ENCODE assay signal across 26 cellular contexts in the genomic region with DNA sequence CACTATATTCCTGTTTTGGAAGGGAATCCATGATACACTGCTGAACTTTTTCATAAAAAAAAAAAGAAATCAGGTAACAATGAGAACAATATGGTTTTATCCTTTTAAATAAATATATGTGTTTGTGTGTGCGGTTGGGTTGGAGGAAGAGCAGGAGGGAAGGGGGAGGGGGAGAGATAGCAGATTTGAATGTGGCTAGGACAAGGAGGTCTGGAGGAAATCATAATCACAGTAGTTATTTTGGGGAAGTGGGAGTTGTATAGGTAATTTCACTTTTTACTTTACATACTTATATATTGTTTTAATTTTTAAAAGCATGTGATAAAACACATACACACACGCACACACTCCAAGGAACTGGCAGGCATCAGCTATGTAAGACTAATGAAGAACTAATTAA.
"Had no signal": no experiment of that assay in that cellular context is flagged by ENCODE, and none has a peak within 500 bp of the region (broad histone marks: within the 10 kb centered on the region; RNA-seq: fewer than 3 reads in every experiment).

No MANE protein-coding gene starts in this region.

- H3K4me3 Mint-ChIP-seq: mesothelial cell of epicardium; naive thymus-derived CD8-positive, alpha-beta T cell; nephron progenitor cell; stimulated activated effector memory CD8-positive, alpha-beta T cell treated with anti-CD3 and anti-CD28 coated beads, Interleukin-12 subunit alpha, Interleukin-12 subunit beta, amount 100 ng/mL, for 72 hours had no signal

- H3K4me3 ChIP-seq: coronary artery, esophagus squamous epithelium, lung, mucosa of descending colon, psoas muscle, sigmoid colon, stomach, thyroid gland, vagina had no signal

- ATAC-seq: left lobe of liver; mucosa of descending colon; naive thymus-derived CD8-positive, alpha-beta T cell; psoas muscle; right cardiac atrium; stimulated activated effector memory CD8-positive, alpha-beta T cell treated with anti-CD3 and anti-CD28 coated beads, Interleukin-12 subunit alpha, Interleukin-12 subunit beta, amount 100 ng/mL, for 72 hours had no signal

- H3K27ac Mint-ChIP-seq: mesothelial cell of epicardium; naive thymus-derived CD8-positive, alpha-beta T cell; nephron progenitor cell; stimulated activated effector memory CD8-positive, alpha-beta T cell treated with anti-CD3 and anti-CD28 coated beads, Interleukin-12 subunit alpha, Interleukin-12 subunit beta, amount 100 ng/mL, for 72 hours had no signal

- FAIRE-seq: keratinocyte had no signal

- H3K4me1 Mint-ChIP-seq: mesothelial cell of epicardium, nephron progenitor cell had no signal

- H3K27me3 ChIP-seq: esophagus squamous epithelium, sigmoid colon, vagina had no signal

- H3K27ac ChIP-seq: coronary artery, esophagus squamous epithelium, psoas muscle, sigmoid colon, stomach, thyroid gland, vagina had no signal

- H3K4me1 ChIP-seq: esophagus squamous epithelium, psoas muscle, sigmoid colon, stomach, thyroid gland, vagina had no signal

- H3K9me3 Mint-ChIP-seq: mesothelial cell of epicardium; naive thymus-derived CD8-positive, alpha-beta T cell; nephron progenitor cell; stimulated activated effector memory CD8-positive, alpha-beta T cell treated with anti-CD3 and anti-CD28 coated beads, Interleukin-12 subunit alpha, Interleukin-12 subunit beta, amount 100 ng/mL, for 72 hours had no signal

- DNase-seq: dermis blood vessel endothelial cell; effector memory CD4-positive, alpha-beta T cell; esophagus squamous epithelium; foreskin melanocyte; mesenchymal stem cell; mucosa of descending colon; naive thymus-derived CD8-positive, alpha-beta T cell; nephron progenitor cell; nucleus accumbens; posterior cingulate gyrus; psoas muscle; right cardiac atrium; sigmoid colon; stimulated activated CD4-positive, alpha-beta T cell treated with anti-CD3 and anti-CD28 coated beads, Interleukin-2, amount 100 ng/mL, for 24 hours; stimulated activated CD4-positive, alpha-beta T cell treated with anti-CD3 and anti-CD28 coated beads, Interleukin-4, amount 100 ng/mL, for 24 hours; stimulated activated naive CD4-positive, alpha-beta T cell treated with Interleukin-2 at 50 U/mL for 16 hours; stomach; thyroid gland; trophoblast cell had no signal

- H3K27me3 Mint-ChIP-seq: naive thymus-derived CD8-positive, alpha-beta T cell had no signal

- H3K36me3 Mint-ChIP-seq: mesothelial cell of epicardium; naive thymus-derived CD8-positive, alpha-beta T cell; stimulated activated effector memory CD8-positive, alpha-beta T cell treated with anti-CD3 and anti-CD28 coated beads, Interleukin-12 subunit alpha, Interleukin-12 subunit beta, amount 100 ng/mL, for 72 hours had no signal
